Comparison of ENCODE assay signal across 1 cellular context in genomic region chr17:48055531-48056245, GRCh38.
TF ChIP-seq lines count a peak whose summit lies in the region.

No MANE protein-coding gene starts in this region.

TF ChIP-seq in K562, 482 proteins besides CTCF, POLR2A, EP300 and RAD21 (continued from another document and continues in another):
- no peak for TF ChIP-seq MITF (IDR thresholded peaks at IDR 0.05)
- TF ChIP-seq ZBTB2 (IDR thresholded peaks at IDR 0.05), result no peak
- no peak for TF ChIP-seq NFIX (CRISPR knock-in tag; IDR thresholded peaks at IDR 0.05; ENCODE audit: low read depth)
- no peak for TF ChIP-seq NR1H2 (CRISPR knock-in tag; IDR thresholded peaks at IDR 0.05)
- no peak for TF ChIP-seq ZNF354B (CRISPR knock-in tag; IDR thresholded peaks at IDR 0.05)
- TF ChIP-seq ETS2 (tag; IDR thresholded peaks at IDR 0.05; ENCODE audit: borderline replicate concordance, poor library complexity, severe bottlenecking), result no peak
- TF ChIP-seq RAD51 (IDR thresholded peaks at IDR 0.05; ENCODE audit: borderline replicate concordance, low read depth), result no peak
- no peak for TF ChIP-seq ZNF699 (CRISPR knock-in tag; IDR thresholded peaks at IDR 0.05; ENCODE audit: insufficient replicate concordance)
- no peak for TF ChIP-seq MTA1 (IDR thresholded peaks at IDR 0.05; ENCODE audit: borderline replicate concordance)
- TF ChIP-seq RBM15 (IDR thresholded peaks at IDR 0.05; ENCODE audit: insufficient read depth, low read length), result no peak
- peak; percentile 73 for TF ChIP-seq RBFOX2 (IDR thresholded peaks at IDR 0.05; ENCODE audit: low read depth, low read length)
- no peak for TF ChIP-seq YBX1 (IDR thresholded peaks at IDR 0.05)
- no peak for TF ChIP-seq HMGXB4 (CRISPR knock-in tag; IDR thresholded peaks at IDR 0.05)
- TF ChIP-seq MAFK (IDR thresholded peaks at IDR 0.05; ENCODE audit: low read length), result no peak
- no peak for TF ChIP-seq HSF4 (CRISPR knock-in tag; IDR thresholded peaks at IDR 0.05; ENCODE audit: borderline replicate concordance)
- no peak for TF ChIP-seq PCBP1 (IDR thresholded peaks at IDR 0.05; ENCODE audit: low read depth, low read length, poor library complexity, severe bottlenecking)
- no peak for TF ChIP-seq ZNF408 (CRISPR knock-in tag; IDR thresholded peaks at IDR 0.05; ENCODE audit: low read depth)
- TF ChIP-seq KDM5B (IDR thresholded peaks at IDR 0.05; ENCODE audit: insufficient replicate concordance, low read depth, low read length), result no peak
- TF ChIP-seq ZNF165 (CRISPR knock-in tag; IDR thresholded peaks at IDR 0.05; ENCODE audit: borderline replicate concordance), result no peak
- TF ChIP-seq ZNF175 (CRISPR knock-in tag; IDR thresholded peaks at IDR 0.05; ENCODE audit: low read depth), result peak; percentile 93
- no peak for TF ChIP-seq CTCFL (IDR thresholded peaks at IDR 0.05; ENCODE audit: borderline replicate concordance, insufficient read depth, low read depth, low read length, poor library complexity, severe bottlenecking)
- no peak for TF ChIP-seq GTF2F1 (IDR thresholded peaks at IDR 0.05; ENCODE audit: low read depth, low read length)
- no peak for TF ChIP-seq PRMT5 (CRISPR knock-in tag; IDR thresholded peaks at IDR 0.05)
- TF ChIP-seq ZEB2 (IDR thresholded peaks at IDR 0.05), result no peak
- TF ChIP-seq MEIS2 (IDR thresholded peaks at IDR 0.05; ENCODE audit: partially characterized antibody), result no peak
- TF ChIP-seq FOXJ3 (CRISPR knock-in tag; IDR thresholded peaks at IDR 0.05), result no peak
- TF ChIP-seq TAL1 (IDR thresholded peaks at IDR 0.05), result no peak
- no peak for TF ChIP-seq IRF1 (CRISPR knock-in tag; IDR thresholded peaks at IDR 0.05; ENCODE audit: borderline replicate concordance)
- no peak for TF ChIP-seq ARID1B (IDR thresholded peaks at IDR 0.05)
- no peak for TF ChIP-seq RBM25 (IDR thresholded peaks at IDR 0.05; ENCODE audit: low read depth, low read length, severe bottlenecking)
- no peak for TF ChIP-seq TGIF2 (CRISPR knock-in tag; IDR thresholded peaks at IDR 0.05)
- TF ChIP-seq ZNF197 (CRISPR knock-in tag; IDR thresholded peaks at IDR 0.05; ENCODE audit: low read depth), result peak; percentile 70; the same call in 1 of the 2 replicates
- TF ChIP-seq ZNF551 (CRISPR knock-in tag; IDR thresholded peaks at IDR 0.05), result no peak
- TF ChIP-seq ETS1 (conservative IDR thresholded peaks at IDR 0.05; ENCODE audit: control insufficient read depth, low read depth, low read length), result no peak
- TF ChIP-seq KAT7 (CRISPR knock-in tag; IDR thresholded peaks at IDR 0.05; ENCODE audit: borderline replicate concordance), result no peak
- no peak for TF ChIP-seq ZNF24 (IDR thresholded peaks at IDR 0.05)
- TF ChIP-seq USF1 (CRISPR knock-in tag; IDR thresholded peaks at IDR 0.05), result peak; percentile 20; the same call in 1 of the 2 replicates
- no peak for TF ChIP-seq ZFP1 (CRISPR knock-in tag; IDR thresholded peaks at IDR 0.05)
- TF ChIP-seq PKNOX1 (IDR thresholded peaks at IDR 0.05), result peak; percentile 5; the same call in 1 of the 2 replicates
- TF ChIP-seq PRPF4 (IDR thresholded peaks at IDR 0.05; ENCODE audit: insufficient read depth, low read depth, low read length, poor library complexity, severe bottlenecking), result no peak
- TF ChIP-seq MAFG (tag; conservative IDR thresholded peaks at IDR 0.05), result no peak
- TF ChIP-seq STAT6 (CRISPR knock-in tag; IDR thresholded peaks at IDR 0.05), result no peak
- TF ChIP-seq CHD2 (IDR thresholded peaks at IDR 0.05; ENCODE audit: low read depth, low read length), result no peak
- TF ChIP-seq CREB3 (tag; conservative IDR thresholded peaks at IDR 0.05; ENCODE audit: low read depth), result no peak; the same call in 1 of the 2 replicates
- TF ChIP-seq RFX5 (IDR thresholded peaks at IDR 0.05; ENCODE audit: low read depth, low read length), result no peak
- TF ChIP-seq CAMTA2 (CRISPR knock-in tag; conservative IDR thresholded peaks at IDR 0.05), result no peak
- TF ChIP-seq NFXL1 (CRISPR knock-in tag; IDR thresholded peaks at IDR 0.05), result 0 out of 2 replicates have a peak, but pooled peaks have one; percentile 18
- TF ChIP-seq ATF3 (IDR thresholded peaks at IDR 0.05), result peak; percentile 97
- no peak for TF ChIP-seq ATF3 (CRISPR knock-in tag; conservative IDR thresholded peaks at IDR 0.05)
